ENCODE assay signal across 1 cellular context in the genomic region with DNA sequence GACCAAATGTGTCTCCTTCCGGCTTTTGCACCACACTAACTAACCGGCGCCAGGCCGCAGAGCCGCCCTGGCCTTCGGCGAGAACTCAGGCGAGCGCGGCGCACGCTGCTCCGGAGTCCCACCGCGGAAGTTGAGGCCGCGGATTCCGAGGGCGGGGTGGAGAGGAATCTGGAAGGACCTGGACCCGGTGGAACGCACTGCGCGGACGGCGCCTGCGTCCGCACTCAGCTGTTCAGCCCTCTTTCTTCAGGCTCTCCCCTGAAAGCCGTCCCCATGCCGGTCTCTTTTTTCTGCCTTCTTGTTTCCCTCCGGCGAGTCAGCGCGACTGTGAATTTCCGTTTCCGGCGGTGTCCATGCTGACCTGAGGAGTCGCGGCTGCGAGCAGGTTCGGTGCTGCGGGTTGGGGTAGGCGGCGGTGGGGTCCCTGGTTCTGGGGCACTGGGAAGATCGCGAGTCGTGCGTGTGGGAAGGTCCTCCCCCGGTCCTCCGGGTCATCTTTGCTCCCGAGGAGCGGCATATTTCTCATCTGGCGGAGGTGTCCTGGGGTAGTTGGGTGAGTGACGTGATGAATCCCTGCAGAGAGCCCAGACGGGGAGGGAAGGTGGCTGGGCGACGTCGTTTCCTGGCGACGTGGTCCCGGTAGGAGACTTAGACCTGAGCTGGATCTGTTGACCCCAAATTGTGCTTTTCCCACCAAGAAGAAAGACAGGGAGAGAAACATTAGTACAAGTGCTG.
TF ChIP-seq lines count a peak whose summit lies in the region.

Gene BMS1, plus strand, starts transcription at position 350 of the 735 bp plus-strand sequence. CDS start 1,600 bp downstream, outside the sequence.

TF ChIP-seq in K562, 482 proteins besides CTCF, POLR2A, EP300 and RAD21 (continued from another document and continues in another):
- TF ChIP-seq PHF8 (IDR thresholded peaks at IDR 0.05; ENCODE audit: borderline replicate concordance, low read length) (peak; percentile 98), ZNF717 (CRISPR knock-in tag; IDR thresholded peaks at IDR 0.05) (no peak), TAF9B (IDR thresholded peaks at IDR 0.05; ENCODE audit: partially characterized antibody) (peak; percentile 99), GTF2F1 (IDR thresholded peaks at IDR 0.05; ENCODE audit: low read depth, low read length) (peak; percentile 92), RERE (CRISPR knock-in tag; IDR thresholded peaks at IDR 0.05; ENCODE audit: borderline replicate concordance) (peak; percentile 89; the same call in 1 of the 2 replicates), TCF15 (CRISPR knock-in tag; IDR thresholded peaks at IDR 0.05) (no peak), FUS (optimal IDR thresholded peaks at IDR 0.05; ENCODE audit: low read depth, low read length) (no peak), MAFG (tag; conservative IDR thresholded peaks at IDR 0.05) (no peak), CHD7 (IDR thresholded peaks at IDR 0.05; ENCODE audit: low read depth, low read length) (no peak), CHD4 (IDR thresholded peaks at IDR 0.05; ENCODE audit: insufficient read depth, insufficient replicate concordance, low read depth, low read length, poor library complexity, severe bottlenecking) (no peak), L3MBTL2 (IDR thresholded peaks at IDR 0.05) (peak; percentile 95), ZNF165 (CRISPR knock-in tag; IDR thresholded peaks at IDR 0.05; ENCODE audit: borderline replicate concordance) (no peak), TGIF2 (CRISPR knock-in tag; IDR thresholded peaks at IDR 0.05) (peak; percentile 72; the same call in 1 of the 2 replicates), ATF7 (IDR thresholded peaks at IDR 0.05) (peak; percentile 94), ZNF41 (CRISPR knock-in tag; conservative IDR thresholded peaks at IDR 0.05) (no peak), HOXB6 (CRISPR knock-in tag; IDR thresholded peaks at IDR 0.05; ENCODE audit: borderline replicate concordance) (no peak), NCOA2 (IDR thresholded peaks at IDR 0.05; ENCODE audit: partially characterized antibody in 2 of 2) (no peak), MBD2 (IDR thresholded peaks at IDR 0.05; ENCODE audit: borderline replicate concordance, low read depth) (peak; percentile 78; the same call in 1 of the 2 replicates), CEBPB (tag; IDR thresholded peaks at IDR 0.05) (0 out of 2 replicates have a peak, but pooled peaks have one; percentile 14), DPF2 (IDR thresholded peaks at IDR 0.05) (no peak; the same call in 1 of the 2 replicates)
- TF ChIP-seq, protein P1, sequence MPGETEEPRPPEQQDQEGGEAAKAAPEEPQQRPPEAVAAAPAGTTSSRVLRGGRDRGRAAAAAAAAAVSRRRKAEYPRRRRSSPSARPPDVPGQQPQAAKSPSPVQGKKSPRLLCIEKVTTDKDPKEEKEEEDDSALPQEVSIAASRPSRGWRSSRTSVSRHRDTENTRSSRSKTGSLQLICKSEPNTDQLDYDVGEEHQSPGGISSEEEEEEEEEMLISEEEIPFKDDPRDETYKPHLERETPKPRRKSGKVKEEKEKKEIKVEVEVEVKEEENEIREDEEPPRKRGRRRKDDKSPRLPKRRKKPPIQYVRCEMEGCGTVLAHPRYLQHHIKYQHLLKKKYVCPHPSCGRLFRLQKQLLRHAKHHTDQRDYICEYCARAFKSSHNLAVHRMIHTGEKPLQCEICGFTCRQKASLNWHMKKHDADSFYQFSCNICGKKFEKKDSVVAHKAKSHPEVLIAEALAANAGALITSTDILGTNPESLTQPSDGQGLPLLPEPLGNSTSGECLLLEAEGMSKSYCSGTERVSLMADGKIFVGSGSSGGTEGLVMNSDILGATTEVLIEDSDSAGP (CRISPR knock-in tag; IDR thresholded peaks at IDR 0.05) = peak; percentile 65; the same call in 1 of the 2 replicates
- TF ChIP-seq, protein P2, sequence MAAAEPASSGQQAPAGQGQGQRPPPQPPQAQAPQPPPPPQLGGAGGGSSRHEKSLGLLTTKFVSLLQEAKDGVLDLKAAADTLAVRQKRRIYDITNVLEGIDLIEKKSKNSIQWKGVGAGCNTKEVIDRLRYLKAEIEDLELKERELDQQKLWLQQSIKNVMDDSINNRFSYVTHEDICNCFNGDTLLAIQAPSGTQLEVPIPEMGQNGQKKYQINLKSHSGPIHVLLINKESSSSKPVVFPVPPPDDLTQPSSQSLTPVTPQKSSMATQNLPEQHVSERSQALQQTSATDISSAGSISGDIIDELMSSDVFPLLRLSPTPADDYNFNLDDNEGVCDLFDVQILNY (CRISPR knock-in tag; IDR thresholded peaks at IDR 0.05) = 0 out of 2 replicates have a peak, but pooled peaks have one; percentile 78
- TF ChIP-seq, protein P3, sequence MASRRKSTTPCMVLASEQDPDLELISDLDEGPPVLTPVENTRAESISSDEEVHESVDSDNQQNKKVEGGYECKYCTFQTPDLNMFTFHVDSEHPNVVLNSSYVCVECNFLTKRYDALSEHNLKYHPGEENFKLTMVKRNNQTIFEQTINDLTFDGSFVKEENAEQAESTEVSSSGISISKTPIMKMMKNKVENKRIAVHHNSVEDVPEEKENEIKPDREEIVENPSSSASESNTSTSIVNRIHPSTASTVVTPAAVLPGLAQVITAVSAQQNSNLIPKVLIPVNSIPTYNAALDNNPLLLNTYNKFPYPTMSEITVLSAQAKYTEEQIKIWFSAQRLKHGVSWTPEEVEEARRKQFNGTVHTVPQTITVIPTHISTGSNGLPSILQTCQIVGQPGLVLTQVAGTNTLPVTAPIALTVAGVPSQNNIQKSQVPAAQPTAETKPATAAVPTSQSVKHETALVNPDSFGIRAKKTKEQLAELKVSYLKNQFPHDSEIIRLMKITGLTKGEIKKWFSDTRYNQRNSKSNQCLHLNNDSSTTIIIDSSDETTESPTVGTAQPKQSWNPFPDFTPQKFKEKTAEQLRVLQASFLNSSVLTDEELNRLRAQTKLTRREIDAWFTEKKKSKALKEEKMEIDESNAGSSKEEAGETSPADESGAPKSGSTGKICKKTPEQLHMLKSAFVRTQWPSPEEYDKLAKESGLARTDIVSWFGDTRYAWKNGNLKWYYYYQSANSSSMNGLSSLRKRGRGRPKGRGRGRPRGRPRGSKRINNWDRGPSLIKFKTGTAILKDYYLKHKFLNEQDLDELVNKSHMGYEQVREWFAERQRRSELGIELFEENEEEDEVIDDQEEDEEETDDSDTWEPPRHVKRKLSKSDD (conservative IDR thresholded peaks at IDR 0.05; ENCODE audit: low read length) = 0 out of 2 replicates have a peak, but pooled peaks have one; percentile 79
- TF ChIP-seq, protein P4, sequence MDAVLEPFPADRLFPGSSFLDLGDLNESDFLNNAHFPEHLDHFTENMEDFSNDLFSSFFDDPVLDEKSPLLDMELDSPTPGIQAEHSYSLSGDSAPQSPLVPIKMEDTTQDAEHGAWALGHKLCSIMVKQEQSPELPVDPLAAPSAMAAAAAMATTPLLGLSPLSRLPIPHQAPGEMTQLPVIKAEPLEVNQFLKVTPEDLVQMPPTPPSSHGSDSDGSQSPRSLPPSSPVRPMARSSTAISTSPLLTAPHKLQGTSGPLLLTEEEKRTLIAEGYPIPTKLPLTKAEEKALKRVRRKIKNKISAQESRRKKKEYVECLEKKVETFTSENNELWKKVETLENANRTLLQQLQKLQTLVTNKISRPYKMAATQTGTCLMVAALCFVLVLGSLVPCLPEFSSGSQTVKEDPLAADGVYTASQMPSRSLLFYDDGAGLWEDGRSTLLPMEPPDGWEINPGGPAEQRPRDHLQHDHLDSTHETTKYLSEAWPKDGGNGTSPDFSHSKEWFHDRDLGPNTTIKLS (IDR thresholded peaks at IDR 0.05; ENCODE audit: borderline replicate concordance, low read depth) = peak; percentile 75; the same call in 1 of the 2 replicates
